36 cellular contexts compared by ENCODE assay signal in the genomic region with DNA sequence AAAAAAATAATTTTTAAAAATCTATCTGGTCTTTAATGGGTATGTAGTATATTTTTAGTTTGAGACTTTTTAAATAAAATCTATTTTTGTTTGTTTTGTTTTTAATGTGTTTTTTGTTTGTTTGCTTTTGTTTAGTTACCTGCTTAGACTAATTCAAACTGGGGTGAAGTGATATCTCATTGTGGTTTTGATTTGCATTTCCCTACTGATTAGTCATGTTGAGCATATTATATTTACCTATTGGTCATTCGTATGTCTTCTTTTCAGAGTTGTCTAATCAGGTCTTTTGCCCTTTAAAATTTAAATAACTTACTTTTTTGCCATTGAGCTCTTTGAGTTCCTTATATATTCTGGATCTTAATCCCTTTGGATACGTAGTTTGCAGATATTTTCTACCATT. TPM values are rescaled to one million over a fixed set of nuclear protein-coding genes. Genes with fewer than 3 reads are reported as not detected.
DNase-seq lines count a peak whose midpoint lies in the region; ATAC-seq, FAIRE-seq and TF ChIP-seq lines count a peak whose summit lies in the region.
"Had no signal": no experiment of that assay in that cellular context is flagged by ENCODE, and none has a peak within 500 bp of the region (broad histone marks: within the 10 kb centered on the region; RNA-seq: fewer than 3 reads in every experiment).

No MANE protein-coding gene starts in this region.

- H3K27ac ChIP-seq in caudate nucleus (ENCODE audit: low read depth, low read length) = no peak overlapping the region
- H3K27ac ChIP-seq: HL-60, KMS-11 had no signal

- peaks cover 4 to 17% (median 10%) of the 10 kb centered on the region in 3 donors for H3K27me3 Mint-ChIP-seq in CD14-positive monocyte (ENCODE audit: low read depth in 3 of 3)
- H3K27me3 Mint-ChIP-seq: activated CD4-positive, alpha-beta memory T cell treated with anti-CD3 and anti-CD28 coated beads, Interleukin-2, amount 10 ng/mL, durations not matched to agents 7 days and 5 days had no signal

- peaks cover 2 to 25% (median 14%) of the 10 kb centered on the region in 7 donors for H3K9me3 Mint-ChIP-seq in CD14-positive monocyte

- peak; percentile 71 for ATAC-seq in GM18868 (IDR thresholded peaks at IDR 0.05; ENCODE audit: unreplicated experiment)
- ATAC-seq in GM21717 (IDR thresholded peaks at IDR 0.05; ENCODE audit: unreplicated experiment) = peak; percentile 38
- peak; percentile 69 for ATAC-seq in HG03439 (IDR thresholded peaks at IDR 0.05; ENCODE audit: unreplicated experiment)
- ATAC-seq in GM21786 (IDR thresholded peaks at IDR 0.05; ENCODE audit: unreplicated experiment) = no peak
- ATAC-seq: effector memory CD8-positive, alpha-beta T cell; left cardiac atrium; mucosa of descending colon; natural killer cell had no signal

- no peak for DNase-seq in caudate nucleus (lab: John Stamatoyannopoulos, UW)
- no peak for DNase-seq in HTR-8/SVneo (ENCODE audit: insufficient read length, low spot score)
- DNase-seq in CD14-positive monocyte (ENCODE audit: low spot score) = no peak
- DNase-seq: activated CD4-positive, alpha-beta memory T cell treated with anti-CD3 and anti-CD28 coated beads, Interleukin-2, amount 10 ng/mL, durations not matched to agents 7 days and 5 days; activated CD4-positive, alpha-beta T cell treated with anti-CD3 and anti-CD28 coated beads for 1 hour; activated CD8-positive, alpha-beta memory T cell treated with anti-CD3 and anti-CD28 coated beads, Interleukin-2, amount 50 U/mL, for 4 hours; activated naive CD4-positive, alpha-beta T cell treated with Interleukin-2 at 50 U/mL for 16 hours; C1 segment of cervical spinal cord; central memory CD4-positive, alpha-beta T cell; COR-L47; cortex of kidney; DMS53; effector memory CD8-positive, alpha-beta T cell; H9; immature natural killer cell; left cardiac atrium; MM.1S; mucosa of descending colon; natural killer cell; NCI-H1105 treated with DMSO at 0.1 percent for 48 hours; NCI-H1930; NCI-H524; NK-92 treated with Interleukin-12 subunit alpha and Interleukin-12 subunit beta, amount 100 ng/mL, for 24 hours; occipital lobe; stimulated activated CD4-positive, alpha-beta T cell treated with anti-CD3 and anti-CD28 coated beads, Interleukin-15, amount 100 ng/mL, for 24 hours; stimulated activated CD4-positive, alpha-beta T cell treated with anti-CD3 and anti-CD28 coated beads, Interleukin-4, amount 100 ng/mL, for 4 hours; T-helper 2 cell; trophoblast cell had no signal

- H3K27ac Mint-ChIP-seq in CD14-positive monocyte = no peak overlapping the region
- H3K27ac Mint-ChIP-seq: activated CD4-positive, alpha-beta memory T cell treated with anti-CD3 and anti-CD28 coated beads, Interleukin-2, amount 10 ng/mL, durations not matched to agents 7 days and 5 days; activated T-helper 1 cell treated with anti-CD3 and anti-CD28 coated beads, Interleukin-12 subunit alpha, Interleukin-12 subunit beta, Interleukin-2, Interleukin-4 antibody, amounts not matched to agents 30 ng/mL and 10 ng/mL and 1 ng/mL, durations not matched to agents 14 hours and 24 hours and 36 hours; effector memory CD8-positive, alpha-beta T cell; H9; immature natural killer cell; natural killer cell had no signal

- H3K4me3 Mint-ChIP-seq in CD14-positive monocyte = no peak overlapping the region
- H3K4me3 Mint-ChIP-seq: activated CD4-positive, alpha-beta memory T cell treated with anti-CD3 and anti-CD28 coated beads, Interleukin-2, amount 10 ng/mL, durations not matched to agents 7 days and 5 days; activated T-helper 1 cell treated with anti-CD3 and anti-CD28 coated beads, Interleukin-12 subunit alpha, Interleukin-12 subunit beta, Interleukin-2, Interleukin-4 antibody, amounts not matched to agents 30 ng/mL and 10 ng/mL and 1 ng/mL, durations not matched to agents 14 hours and 24 hours and 36 hours; effector memory CD8-positive, alpha-beta T cell; H9; immature natural killer cell; natural killer cell had no signal

- no peak for FAIRE-seq in HTR-8/SVneo (lab: Jason Lieb, UNC)

- H3K36me3 Mint-ChIP-seq in CD14-positive monocyte = no peaks in the 10 kb centered on the region
- H3K36me3 Mint-ChIP-seq: immature natural killer cell had no signal

- peaks cover 7% of the 10 kb centered on the region for H3K4me1 Mint-ChIP-seq in CD14-positive monocyte
- H3K4me1 Mint-ChIP-seq: activated CD4-positive, alpha-beta memory T cell treated with anti-CD3 and anti-CD28 coated beads, Interleukin-2, amount 10 ng/mL, durations not matched to agents 7 days and 5 days; H9; immature natural killer cell; natural killer cell had no signal

- no peak for TF ChIP-seq CTCF in CD14-positive monocyte (IDR thresholded peaks at IDR 0.05)

- intact Hi-C loops in CD14-positive monocyte (cut with micrococcal nuclease) = no loop called here

RNA-seq across cellular contexts. Expression of gene CD1B, which starts 20.3 kb away (rescaled TPM):
- polyA plus RNA-seq in CD14-positive monocyte = 1 to 10 TPM; 1.3 to 2.7 TPM
- polyA plus RNA-seq: adipose tissue had no signal

RNA-seq across cellular contexts. Expression of gene CD1C, which starts 21.3 kb away (rescaled TPM):
- 10 to 100 TPM; 43.4 to 45.8 TPM for polyA plus RNA-seq in CD14-positive monocyte

RNA-seq across cellular contexts. Expression of gene CD1E, which starts 42.6 kb away (rescaled TPM):
- 1 to 10 TPM; 3.3 to 6.3 TPM for polyA plus RNA-seq in CD14-positive monocyte

RNA-seq across cellular contexts. Expression of gene CD1A, which starts 56.8 kb away (rescaled TPM):
- polyA plus RNA-seq in CD14-positive monocyte = 1 to 10 TPM; 7.7 to 7.8 TPM
